Comparison of ENCODE assay signal across 23 cellular contexts in genomic region chr16:15972046-15972868, GRCh38. TPM values are rescaled to one million over a fixed set of nuclear protein-coding genes. Genes with fewer than 3 reads are reported as not detected.
DNase-seq lines count a peak whose midpoint lies in the region; ATAC-seq, FAIRE-seq and TF ChIP-seq lines count a peak whose summit lies in the region.
"Had no signal": no experiment of that assay in that cellular context is flagged by ENCODE, and none has a peak within 500 bp of the region (broad histone marks: within the 10 kb centered on the region; RNA-seq: fewer than 3 reads in every experiment).

No MANE protein-coding gene starts in this region.

- no peak for TF ChIP-seq RAD21 in H1 (IDR thresholded peaks at IDR 0.05 in 1 of 2, conservative IDR thresholded peaks at IDR 0.05 in 1 of 2; ENCODE audit: low read depth in 2 of 2, low read length in 2 of 2)

- TF ChIP-seq POLR2A in H1 (IDR thresholded peaks at IDR 0.05; ENCODE audit: control extremely low read depth in 1 of 2, low read depth in 2 of 2, low read length in 2 of 2) = no peak
- no peak for TF ChIP-seq POLR2A in GM12891 (IDR thresholded peaks at IDR 0.05; ENCODE audit: low read depth, low read length)

- BruUV-seq in Caco-2 (replicated peaks; lab: Mats Ljungman, UMichigan) = no TSS peak

- H3K56ac ChIP-seq in H1 (replicated peaks; ENCODE audit: insufficient read length, low read depth, low read length) = no peak overlapping the region

- peaks cover 24 to 80% of the 10 kb centered on the region in 2 experiments for H3K79me2 ChIP-seq in H1 (ENCODE audit: control insufficient read depth in 1 of 2, insufficient read depth in 2 of 2, low read length in 2 of 2)

- TF ChIP-seq CTCF in Caco-2 (IDR thresholded peaks at IDR 0.05; ENCODE audit: insufficient read depth in 1 of 2, low read depth in 1 of 2, low read length in 1 of 2, severe bottlenecking in 1 of 2, unreplicated experiment in 1 of 2) = no peak
- no peak for TF ChIP-seq CTCF in H1 (IDR thresholded peaks at IDR 0.05; ENCODE audit: control extremely low read depth in 1 of 3, insufficient read depth in 1 of 3, low read depth in 1 of 3, low read length in 3 of 3)

- H4K8ac ChIP-seq in H1 (ENCODE audit: extremely low read depth, insufficient read depth, low read length) = no peak overlapping the region

- no peak overlapping the region for H3K14ac ChIP-seq in H1 (ENCODE audit: insufficient read length)

- H4K5ac ChIP-seq in H1 (ENCODE audit: insufficient read length, low read depth, low read length) = no peak overlapping the region

- peaks cover 26% of the 10 kb centered on the region for H3K79me1 ChIP-seq in H1 (ENCODE audit: low read depth, low read length)

- H2BK20ac ChIP-seq in H1 (ENCODE audit: low read length) = peak overlapping the region; percentile 75; the same call in 1 of the 2 replicates

- H4K20me1 ChIP-seq in H1 (replicated peaks in 1 of 2; ENCODE audit: control insufficient read depth in 1 of 2, insufficient read depth in 2 of 2, low read length in 2 of 2) = peaks cover 0 to 12% of the 10 kb centered on the region in 2 experiments

- H3K36me3 Mint-ChIP-seq in Caco-2 (ENCODE audit: insufficient read depth, unreplicated experiment) = peaks cover 41% of the 10 kb centered on the region

- no peaks in the 10 kb centered on the region for H3K36me3 ChIP-seq in Caco-2 (ENCODE audit: control insufficient read depth, insufficient read depth, low read length)
- H3K36me3 ChIP-seq in H1 (ENCODE audit: control insufficient read depth in 2 of 4, insufficient read depth in 4 of 4, low read length in 3 of 4) = peaks cover 0 to 9% (median 3%) of the 10 kb centered on the region in 4 experiments; a peak in 2 of 8 replicates
- H3K36me3 ChIP-seq in muscle layer of colon (ENCODE audit: insufficient read depth, low read length) = no peaks in the 10 kb centered on the region
- H3K36me3 ChIP-seq: neural progenitor cell, right atrium auricular region had no signal

- H3K4me3 Mint-ChIP-seq in Caco-2 (ENCODE audit: unreplicated experiment) = peak overlapping the region; percentile 37
- H3K4me3 Mint-ChIP-seq: CD4-positive, alpha-beta T cell; central memory CD8-positive, alpha-beta T cell; neural progenitor cell; stimulated activated naive B cell treated with anti-CD40 and anti-IgM and Interleukin-4, amounts not matched to agents 10 μg/mL and 1 μg/mL and 100 μg/mL, for 72 hours had no signal

- H3K27me3 ChIP-seq in Caco-2 (replicated peaks; ENCODE audit: control insufficient read depth, insufficient read depth, low read length) (no peaks in the 10 kb centered on the region), H1 (replicated peaks in 1 of 4; ENCODE audit: control insufficient read depth in 3 of 4, extremely low read depth in 1 of 4, insufficient read depth in 3 of 4, low read length in 3 of 4) (no peaks in the 10 kb centered on the region), muscle layer of colon (ENCODE audit: control insufficient read depth in 1 of 2, insufficient read depth in 2 of 2, low read length in 2 of 2) (no peaks in the 10 kb centered on the region)
- H3K27me3 ChIP-seq: neural progenitor cell, right atrium auricular region had no signal

- H2BK12ac ChIP-seq in H1 (ENCODE audit: low read depth, low read length) = peak overlapping the region; percentile 97

- H3K23me2 ChIP-seq in H1 (ENCODE audit: low read depth, low read length) = peaks cover 5% of the 10 kb centered on the region

- peak overlapping the region; percentile 91 for H3K27ac Mint-ChIP-seq in Caco-2 (ENCODE audit: unreplicated experiment)
- H3K27ac Mint-ChIP-seq: CD4-positive, alpha-beta T cell; neural progenitor cell; stimulated activated naive B cell treated with anti-CD40 and anti-IgM and Interleukin-4, amounts not matched to agents 10 μg/mL and 1 μg/mL and 100 μg/mL, for 72 hours had no signal

- POLR2A ChIA-PET in Caco-2 (lab: Charles Lee) (no interaction called here), H1 (lab: Charles Lee; ENCODE audit: partially characterized antibody) (interaction anchor here (0.8 to 2.9 kb wide), 5 partner anchors 13 to 84 kb away, joined by 3 to 19 read pairs (median 5); partner anchors contain the start of gene CEP20)

- H3K9ac ChIP-seq in H1 (replicated peaks in 1 of 4; ENCODE audit: extremely low read depth in 1 of 4, low read depth in 3 of 4, low read length in 3 of 4) (peak overlapping the region in 1 of 4 experiments; percentile 23; a peak in 2 of 7 replicates), muscle layer of colon (ENCODE audit: low read length) (no peak overlapping the region)
- H3K9ac ChIP-seq: neural progenitor cell had no signal

- H2AFZ ChIP-seq in H1 (ENCODE audit: low read length) = no peak overlapping the region
- H2AFZ ChIP-seq: neural progenitor cell had no signal

- intact Hi-C loops in Caco-2 (cut with micrococcal nuclease; ENCODE audit: unreplicated experiment) = no loop called here

- H3K23ac ChIP-seq in H1 (ENCODE audit: insufficient read length) = no peak overlapping the region

- peak overlapping the region; percentile 86; the same call in 1 of the 2 replicates for H3K18ac ChIP-seq in H1 (ENCODE audit: extremely low read depth, low read length)

- peak overlapping the region; percentile 84 for H3K27ac ChIP-seq in H1 (ENCODE audit: low read depth, low read length)
- H3K27ac ChIP-seq in muscle layer of colon (ENCODE audit: low read depth, low read length) = peak overlapping the region; percentile 21
- H3K27ac ChIP-seq: neural progenitor cell, right atrium auricular region, SK-N-MC had no signal

- DNase-seq in Caco-2 (peak in 1 of 2 experiments; percentile 37), M059J (ENCODE audit: low read depth) (peak; percentile 72), H1 (ENCODE audit: low read depth in 1 of 2, low spot score in 2 of 2) (no peak), NCI-H510A (lab: John Stamatoyannopoulos, UW) (no peak), GM12891 (ENCODE audit: insufficient read length, low spot score) (no peak)
- DNase-seq in activated CD8-positive, alpha-beta memory T cell treated with anti-CD3 and anti-CD28 coated beads for 24 hours = no peak
- DNase-seq: activated effector memory CD4-positive, alpha-beta T cell treated with anti-CD3 and anti-CD28 coated beads, Interleukin-2, amount 50 U/mL, for 16 hours; amniotic stem cell; CD4-positive, alpha-beta T cell; DMS79; effector CD4-positive, alpha-beta T cell; H7; hippocampal formation; NCI-H1930; NCI-H510A treated with DMSO at 0.1 percent for 48 hours; stimulated activated naive B cell treated with anti-CD40 and anti-IgM and Interleukin-4, amounts not matched to agents 10 μg/mL and 1 μg/mL and 100 μg/mL, for 72 hours had no signal

- H2BK5ac ChIP-seq in H1 (ENCODE audit: low read depth, low read length) = peak overlapping the region; percentile 85; the same call in 1 of the 2 replicates

- FAIRE-seq in H1 (lab: Jason Lieb, UNC) (no peak), GM12891 (lab: Jason Lieb, UNC) (no peak)

- CTCF ChIA-PET in Caco-2 (lab: Charles Lee) (no interaction called here), H1 (lab: Charles Lee; ENCODE audit: partially characterized antibody) (no interaction called here)

- H3K4me3 ChIP-seq in Caco-2 (ENCODE audit: low read depth, low read length) (no peak overlapping the region), H1 (ENCODE audit: extremely low read depth in 1 of 4, insufficient read depth in 2 of 4, low read depth in 3 of 4, low read length in 4 of 4) (peak overlapping the region in 1 of 4 experiments; percentile 40; a peak in 2 of 8 replicates), muscle layer of colon (ENCODE audit: low read depth in 1 of 2, low read length in 2 of 2) (no peak overlapping the region)
- H3K4me3 ChIP-seq: neural progenitor cell, right atrium auricular region, SK-N-MC had no signal

- H3K9me3 Mint-ChIP-seq in Caco-2 (ENCODE audit: unreplicated experiment) = peaks cover 23% of the 10 kb centered on the region

- 69% methylated on average over 2 of the region's 3 CpGs; no CpG with 5 or more reads in 1 of the 2 experiments for WGBS in H1 (ENCODE audit: extremely low coverage in 1 of 2, insufficient coverage in 1 of 2, insufficient read length in 1 of 2, insufficient replicate concordance in 2 of 2, low coverage in 1 of 2, low lambda C conversion rate in 2 of 2, missing lambda C conversion rate in 1 of 2), 2 experiments

- H3K4me1 ChIP-seq in Caco-2 (peaks cover 10% of the 10 kb centered on the region; the same call in 1 of the 2 replicates), H1 (replicated peaks in 1 of 4; ENCODE audit: control insufficient read depth in 3 of 4, insufficient read depth in 4 of 4, low read length in 3 of 4) (peaks cover 6 to 20% (median 13%) of the 10 kb centered on the region in 4 experiments), muscle layer of colon (ENCODE audit: insufficient read depth, low read length) (peaks cover 45% of the 10 kb centered on the region)

- peaks cover 9% of the 10 kb centered on the region for H3K4me1 Mint-ChIP-seq in Caco-2 (ENCODE audit: low read depth, unreplicated experiment)
- H3K4me1 Mint-ChIP-seq: neural progenitor cell had no signal

- peak overlapping the region; percentile 48 to 66; a peak in 3 of 4 replicates for H3K4me2 ChIP-seq in H1 (ENCODE audit: insufficient read depth in 1 of 2, low read depth in 2 of 2, low read length in 2 of 2)
- H3K4me2 ChIP-seq: neural progenitor cell had no signal

- peak overlapping the region; percentile 89; the same call in 1 of the 2 replicates for H2AK5ac ChIP-seq in H1 (ENCODE audit: low read depth, low read length)

- H3K9me3 ChIP-seq in Caco-2 (peaks cover 2% of the 10 kb centered on the region; the same call in 1 of the 2 replicates), H1 (ENCODE audit: insufficient read depth in 2 of 2, low read depth in 1 of 2, low read length in 1 of 2) (peaks cover 5 to 6% of the 10 kb centered on the region in 2 experiments; a peak in 2 of 4 replicates), muscle layer of colon (ENCODE audit: low read length) (no peaks in the 10 kb centered on the region)

- H2BK120ac ChIP-seq in H1 (replicated peaks; ENCODE audit: low read depth, low read length) = no peak overlapping the region

- ATAC-seq in GM18907 (IDR thresholded peaks at IDR 0.05; ENCODE audit: unreplicated experiment) = no peak
- ATAC-seq: stimulated activated naive B cell treated with anti-CD40 and anti-IgM and Interleukin-4, amounts not matched to agents 10 μg/mL and 1 μg/mL and 100 μg/mL, for 72 hours had no signal

- no peaks in the 10 kb centered on the region for H3K27me3 Mint-ChIP-seq in Caco-2 (ENCODE audit: insufficient read depth, unreplicated experiment)
- H3K27me3 Mint-ChIP-seq: CD4-positive, alpha-beta T cell; central memory CD8-positive, alpha-beta T cell; IgD-negative memory B cell; stimulated activated naive B cell treated with anti-CD40 and anti-IgM and Interleukin-4, amounts not matched to agents 10 μg/mL and 1 μg/mL and 100 μg/mL, for 72 hours had no signal

- H2BK15ac ChIP-seq in H1 (ENCODE audit: low read length) = peak overlapping the region; percentile 76; the same call in 1 of the 2 replicates

- peak overlapping the region; percentile 46 for H3K4ac ChIP-seq in H1 (replicated peaks; ENCODE audit: insufficient read length, low read depth, low read length)

- no peak for TF ChIP-seq EP300 in H1 (IDR thresholded peaks at IDR 0.05; ENCODE audit: borderline replicate concordance in 1 of 2, low read depth in 2 of 2, low read length in 2 of 2)

- no peak overlapping the region for H4K91ac ChIP-seq in H1 (replicated peaks; ENCODE audit: insufficient read length, low read length)

RNA-seq across cellular contexts. Expression of gene ABCC1, which starts 22.8 kb away (rescaled TPM):
- total RNA-seq in Caco-2 (2022) = 22.3 and 24.8 TPM in 2 replicates
- 11.3 and 21.5 TPM in 2 replicates for total RNA-seq in M059J (2014; rRNA removed; shearing (Covaris generic))
- 65.7 and 66.8 TPM in 2 replicates for total RNA-seq in H1 (2021; fragmentation: NEBNext Ultra II Directional; extraction: Animal tissue kit (Norgen Biotek cat#: 25700))
- 42.6 and 73.9 TPM in 2 replicates for polyA plus RNA-seq in H1 (2011; rRNA removed)
- polyA plus RNA-seq in H1 (2011; cell fraction: cytosol; rRNA removed) = 25.1 TPM
- 102 TPM for polyA plus RNA-seq in H1 (2011; cell fraction: nucleus; rRNA removed)
- 54.4 to 58.9 TPM (median 57.1 TPM) in 4 replicates for polyA plus RNA-seq in H1 (2012, experiment 1 of 2)
- 24.2 TPM for polyA plus RNA-seq in H1 (2012, experiment 2 of 2)
- 67.0 TPM for polyA plus RNA-seq in H1 (2013, experiment 1 of 2)
- polyA plus RNA-seq in H1 (2013, experiment 2 of 2) = 55.1 TPM
- polyA minus RNA-seq in H1 (2011; rRNA and poly(A)+ RNA removed) = 121 and 123 TPM in 2 replicates
- 62.4 TPM for polyA minus RNA-seq in H1 (2011; cell fraction: cytosol; rRNA and poly(A)+ RNA removed)
- polyA minus RNA-seq in H1 (2011; cell fraction: nucleus; rRNA and poly(A)+ RNA removed) = 75.8 TPM
- polyA plus RNA-seq in GM12891 (2012; ENCODE audit: low read depth, missing spikeins) = 18.8 TPM
